ENCODE assay signal across 8 cellular contexts in the genomic region with DNA sequence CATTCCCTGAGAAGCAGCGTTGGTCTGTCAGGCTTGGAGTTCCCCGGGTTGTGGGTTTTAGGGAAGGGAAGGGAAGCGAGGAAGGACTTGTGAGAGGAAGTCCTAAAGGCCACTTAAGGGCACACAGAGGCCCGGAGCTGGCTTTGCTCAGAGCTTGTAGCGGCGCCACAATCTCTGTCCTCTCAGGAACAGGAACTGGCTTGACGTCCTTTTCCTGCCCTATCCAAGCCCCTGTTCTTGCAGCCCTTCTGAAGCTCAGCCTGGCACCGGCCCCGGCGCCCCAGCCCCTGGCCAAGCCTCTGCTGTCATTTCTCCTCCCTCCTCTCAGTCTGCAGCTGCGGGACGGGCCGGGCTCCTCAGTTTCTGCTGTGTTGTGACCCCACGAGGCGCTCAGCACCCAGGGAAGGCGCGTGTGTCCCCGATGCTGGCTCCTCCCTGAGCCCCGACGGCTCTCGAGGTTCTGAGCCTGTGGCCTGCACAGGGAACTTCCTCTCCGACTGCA. TPM values are rescaled to one million over a fixed set of nuclear protein-coding genes. Genes with fewer than 3 reads are reported as not detected.
A peak's percentile ranks its signal among the peaks of the same experiment; 100 is the strongest.
DNase-seq lines count a peak whose midpoint lies in the region; ATAC-seq and TF ChIP-seq lines count a peak whose summit lies in the region.

A gene (plus strand): TSS at position 140 of the 502 bp plus-strand sequence. CDS start 16,069 bp downstream, outside the sequence.

- ATAC-seq in HG03196 (IDR thresholded peaks at IDR 0.05; ENCODE audit: unreplicated experiment) = peak; percentile 32

- no peak for TF ChIP-seq CTCF in GM12875 (IDR thresholded peaks at IDR 0.05; ENCODE audit: borderline replicate concordance, insufficient read depth, low read depth, low read length)
- no peak for TF ChIP-seq CTCF in osteoblast (IDR thresholded peaks at IDR 0.05; ENCODE audit: extremely low read depth, low read depth, low read length)

- no peak within 1 kb of the TSS for H2AFZ ChIP-seq in osteoblast (ENCODE audit: low read length)

- H3K4me3 ChIP-seq in GM12875 (ENCODE audit: low read depth, low read length) (peak within 1 kb of the TSS; percentile 88), osteoblast (ENCODE audit: insufficient read depth, low read length) (no peak within 1 kb of the TSS)

- no peaks in the 10 kb centered on the region for H4K20me1 ChIP-seq in osteoblast (ENCODE audit: insufficient read depth, low read length)

- no peaks in the 10 kb centered on the region for H3K9me3 ChIP-seq in osteoblast (ENCODE audit: low read depth, low read length)

- no peak within 1 kb of the TSS for H3K4me2 ChIP-seq in osteoblast (ENCODE audit: insufficient read depth, low read length)

- H3K36me3 ChIP-seq in osteoblast (ENCODE audit: insufficient read depth, low read length) = no peaks in the 10 kb centered on the region

- no peaks in the 10 kb centered on the region for H3K79me2 ChIP-seq in osteoblast (ENCODE audit: insufficient read depth, low read length)

- H3K4me1 ChIP-seq in osteoblast (ENCODE audit: insufficient read depth, low read length) = no peaks in the 10 kb centered on the region

- no peak within 1 kb of the TSS for H3K27ac ChIP-seq in osteoblast (ENCODE audit: low read depth, low read length)

- H3K27me3 ChIP-seq in osteoblast (ENCODE audit: insufficient read depth, low read length) = peaks cover 6% of the 10 kb centered on the region

- DNase-seq in activated T-helper 1 cell treated with anti-CD3 and anti-CD28 coated beads, Interleukin-2, amount 50 U/mL, for 16 hours (ENCODE audit: low read depth in 1 of 2, low spot score in 1 of 2) = peak; percentile 49 to 50
- DNase-seq in left kidney (ENCODE audit: low read depth, low spot score) (peak; percentile 23), DMS153 (lab: John Stamatoyannopoulos, UW) (no peak), NCI-H774 (lab: John Stamatoyannopoulos, UW) (no peak), osteoblast (ENCODE audit: insufficient read length, low spot score, missing footprints) (no peak)
- DNase-seq in stimulated activated CD8-positive, alpha-beta memory T cell treated with anti-CD3 and anti-CD28 coated beads, Interleukin-4, amount 100 ng/mL, for 48 hours = peak; percentile 73

RNA-seq across cellular contexts. Expression of the gene that starts here (rescaled TPM):
- not detected in 2 replicates for total RNA-seq in osteoblast

Comparison
In these comparisons a context has a peak if more than half of its experiments do, and no peak if none do; other contexts are left out.
1. DNase-seq: peak in activated T-helper 1 cell treated with anti-CD3 and anti-CD28 coated beads, Interleukin-2, amount 50 U/mL, for 16 hours (2 of 2), left kidney (single experiment) and stimulated activated CD8-positive, alpha-beta memory T cell treated with anti-CD3 and anti-CD28 coated beads, Interleukin-4, amount 100 ng/mL, for 48 hours (single experiment); none in DMS153 (single experiment), NCI-H774 (single experiment) and osteoblast (single experiment).